Comparison of ENCODE assay signal across 8 cellular contexts in the genomic region with DNA sequence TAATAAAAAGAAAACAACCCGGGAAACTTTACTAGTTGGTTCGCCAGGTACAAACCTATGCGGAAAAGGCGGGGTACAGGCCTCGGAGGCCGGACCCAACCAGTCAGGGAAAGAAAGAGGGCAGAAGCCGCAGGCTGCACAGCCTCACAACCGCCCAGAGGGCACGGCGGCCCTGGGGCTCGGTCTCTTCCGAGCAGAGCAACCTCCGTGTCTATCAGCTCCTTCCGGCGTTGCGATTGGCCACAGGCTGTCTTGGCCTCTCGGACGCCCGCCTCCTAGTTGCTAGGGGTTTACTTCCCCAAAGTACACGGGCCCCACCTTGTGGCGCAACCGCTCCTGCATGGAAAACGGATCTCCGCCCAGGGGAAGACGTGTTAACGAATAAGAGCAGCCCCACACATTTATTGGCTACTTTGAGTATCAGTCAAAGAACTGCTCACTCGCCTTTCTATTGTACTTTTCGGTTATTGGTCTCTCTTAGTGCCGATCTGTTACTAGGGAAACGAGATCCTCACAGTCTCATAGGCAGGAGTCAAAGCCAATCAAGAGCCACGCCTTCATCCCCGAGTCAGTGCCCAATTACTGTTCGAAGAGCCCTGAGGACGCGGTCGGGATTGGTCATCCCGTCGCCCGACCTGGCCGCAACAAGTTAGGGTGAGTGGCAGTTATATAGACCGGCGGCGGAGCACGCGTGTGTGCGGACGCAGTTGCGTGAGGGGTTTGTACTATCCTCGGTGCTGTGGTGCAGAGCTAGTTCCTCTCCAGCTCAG. TPM values are rescaled to one million over a fixed set of nuclear protein-coding genes. Genes with fewer than 3 reads are reported as not detected.
DNase-seq lines count a peak whose midpoint lies in the region; ATAC-seq and TF ChIP-seq lines count a peak whose summit lies in the region.

G3BP1 (plus strand) TSS at position 696 of the 770 bp plus-strand sequence. CDS start 14,667 bp downstream, outside the sequence.

- TF ChIP-seq POLR2A in prostate gland (IDR thresholded peaks at IDR 0.05) = peak; percentile 98

- peak; percentile 34 to 89 (median 72) for TF ChIP-seq CTCF in prostate gland (IDR thresholded peaks at IDR 0.05)

- DNase-seq in NCI-H187 treated with DMSO at 0.1 percent for 48 hours (lab: John Stamatoyannopoulos, UW) (peak; percentile 98), anterior cingulate cortex (lab: John Stamatoyannopoulos, UW) (peak; percentile 94 to 100 (median 100)), left ventricle myocardium superior (peak; percentile 100), prostate gland (ENCODE audit: low spot score) (peak; percentile 100)

- H3K27me3 ChIP-seq in prostate gland (replicated peaks; ENCODE audit: insufficient read depth) = no peaks in the 10 kb centered on the region

- under 1% methylated on average over 49 of the region's 49 CpGs for WGBS in prostate gland
- WGBS in urinary bladder = under 1% methylated on average over 49 of the region's 49 CpGs

- H3K9me3 ChIP-seq in prostate gland = no peaks in the 10 kb centered on the region

- H3K4me1 ChIP-seq in prostate gland (replicated peaks) = peaks cover 7% of the 10 kb centered on the region
- H3K4me1 ChIP-seq in urinary bladder (ENCODE audit: insufficient read depth) = no peaks in the 10 kb centered on the region

- H3K27ac ChIP-seq in prostate gland = peak within 1 kb of the TSS; percentile 92 to 94
- H3K27ac ChIP-seq in urinary bladder (ENCODE audit: low read depth) = peak within 1 kb of the TSS; percentile 99

- intact Hi-C loops in T-helper 2 cell treated with Interferon-gamma antibody and Interleukin-4, amounts not matched to agents 100 ng/mL and 5 ng/mL, for 36 hours (cut with micrococcal nuclease) = loop anchor here (1.0 to 2.0 kb wide), 8 partner anchors 13 to 1323 kb away; partner anchors contain the start of genes ATOX1, RPS14, SLC36A1 and TNIP1
- intact Hi-C loops in left ventricle myocardium superior (cut with micrococcal nuclease) = no loop called here
- intact Hi-C loops in prostate gland (cut with DNase I) = no loop called here

- ATAC-seq in GM18499 (IDR thresholded peaks at IDR 0.05; ENCODE audit: insufficient read depth, unreplicated experiment) (peak; percentile 83), HG02943 (IDR thresholded peaks at IDR 0.05; ENCODE audit: low read depth, unreplicated experiment) (peak; percentile 83), left ventricle myocardium superior (peak; percentile 92)

- H3K36me3 ChIP-seq in prostate gland = no peaks in the 10 kb centered on the region
- H3K36me3 ChIP-seq in urinary bladder (ENCODE audit: insufficient read depth) = no peaks in the 10 kb centered on the region

- H3K4me3 ChIP-seq in prostate gland = peak within 1 kb of the TSS; percentile 74 to 76
- peak within 1 kb of the TSS; percentile 82 for H3K4me3 ChIP-seq in urinary bladder (ENCODE audit: low read depth, low read length)

RNA-seq across cellular contexts. Expression of gene G3BP1, which starts in this region (rescaled TPM):
- 272 and 273 TPM in 2 replicates for total RNA-seq in T-helper 2 cell treated with Interferon-gamma antibody and Interleukin-4, amounts not matched to agents 100 ng/mL and 5 ng/mL, for 36 hours
- total RNA-seq in left ventricle myocardium superior = 125 TPM
- total RNA-seq in prostate gland = 100 to 1,000 TPM in 1 of 2 donors, 10 to 100 TPM in 1; 98.4 to 119 TPM
- 128 TPM for total RNA-seq in urinary bladder
- polyA plus RNA-seq in urinary bladder = 31.8 TPM

Comparison
In these comparisons a context has a peak if more than half of its experiments do, and no peak if none do; other contexts are left out.
1. Peak in every context shown above with its lines: DNase-seq, ATAC-seq, H3K4me3 ChIP-seq and H3K27ac ChIP-seq.